Comparison of ENCODE assay signal across 16 cellular contexts in the genomic region with DNA sequence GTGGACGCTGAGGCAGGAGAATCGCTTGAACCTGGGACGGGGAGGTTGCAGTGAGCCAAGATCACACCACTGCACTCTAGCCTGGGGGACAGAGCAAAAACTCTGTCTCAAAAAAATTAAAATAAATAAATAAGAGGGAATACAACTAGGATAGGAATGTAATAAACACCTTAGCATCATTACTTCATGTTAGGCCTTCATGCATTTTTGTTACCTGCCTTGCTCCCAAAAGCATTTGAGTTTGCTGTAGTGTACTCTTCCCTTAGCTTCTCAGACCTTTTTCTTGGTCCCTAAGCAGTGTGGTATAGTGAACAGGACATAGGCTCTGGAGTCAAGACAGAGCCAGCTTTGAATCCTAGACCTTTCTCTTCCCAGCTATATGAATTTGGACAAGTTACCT. TPM values are rescaled to one million over a fixed set of nuclear protein-coding genes. Genes with fewer than 3 reads are reported as not detected.
DNase-seq lines count a peak whose midpoint lies in the region; ATAC-seq, FAIRE-seq and TF ChIP-seq lines count a peak whose summit lies in the region.
"Had no signal": no experiment of that assay in that cellular context is flagged by ENCODE, and none has a peak within 500 bp of the region (broad histone marks: within the 10 kb centered on the region; RNA-seq: fewer than 3 reads in every experiment).

No MANE protein-coding gene starts in this region.

- H3K4me3 Mint-ChIP-seq in neural crest cell = peak overlapping the region; percentile 44
- H3K4me3 Mint-ChIP-seq: CD14-positive monocyte had no signal

- H3K9me3 ChIP-seq in HepG2 (ENCODE audit: low read length) = no peaks in the 10 kb centered on the region
- no peaks in the 10 kb centered on the region for H3K9me3 ChIP-seq in right lobe of liver
- H3K9me3 ChIP-seq in kidney (ENCODE audit: control insufficient read depth in 1 of 2, low read length in 2 of 2) = no peaks in the 10 kb centered on the region
- H3K9me3 ChIP-seq: A549, BLaER1 had no signal

- POLR2A ChIA-PET in HepG2 (lab: Yijun Ruan, JAX) = interaction anchor here (2.8 kb wide), 1 partner anchor 11 kb away, joined by 12 read pairs; a partner anchor contains a TSS

- H3K9ac ChIP-seq in HepG2 (ENCODE audit: insufficient read depth, low read depth, low read length) (no peak overlapping the region), kidney (ENCODE audit: low read length in 2 of 2) (no peak overlapping the region)
- H3K9ac ChIP-seq: BLaER1 had no signal

- FAIRE-seq in HepG2 (lab: Jason Lieb, UNC) (no peak), kidney (lab: Jason Lieb, UNC) (no peak)
- FAIRE-seq: A549 had no signal

- intact Hi-C loops in HepG2 (cut with micrococcal nuclease; ENCODE audit: unreplicated experiment) = no loop called here
- intact Hi-C loops in right lobe of liver (cut with DNase I) = no loop called here
- intact Hi-C loops in kidney (cut with DNase I) = no loop called here

- H3K27ac ChIP-seq in HepG2 (ENCODE audit: extremely low read length, insufficient read depth, low read length) = no peak overlapping the region
- no peak overlapping the region for H3K27ac ChIP-seq in right lobe of liver
- H3K27ac ChIP-seq in kidney (ENCODE audit: low read depth in 2 of 2, low read length in 2 of 2) = no peak overlapping the region
- H3K27ac ChIP-seq: 22Rv1, A549, BLaER1 had no signal

- H3K27me3 ChIP-seq in HepG2 (ENCODE audit: control insufficient read depth in 1 of 2, insufficient read depth in 2 of 2, low read length in 2 of 2) = no peaks in the 10 kb centered on the region
- no peaks in the 10 kb centered on the region for H3K27me3 ChIP-seq in right lobe of liver
- H3K27me3 ChIP-seq: BLaER1 had no signal

- no peak overlapping the region for H3K4me2 ChIP-seq in HepG2 (ENCODE audit: low read depth, low read length)
- H3K4me2 ChIP-seq: A549, BLaER1 had no signal

- in situ Hi-C loops in HepG2 (cut with HindIII; ENCODE audit: extremely low pct_ligation_motif_present, low pct_unique_long_range_greater_than_20kb) = no loop called here

- peaks cover 3% of the 10 kb centered on the region for H3K27me3 Mint-ChIP-seq in neural crest cell (ENCODE audit: low read depth)

- TF ChIP-seq RAD21 in HepG2 (CRISPR knock-in tag; IDR thresholded peaks at IDR 0.05) = no peak

- TF ChIP-seq EP300 in HepG2 (IDR thresholded peaks at IDR 0.05; ENCODE audit: low read depth in 2 of 2, low read length in 2 of 2) (no peak), HepG2 (CRISPR knock-in tag; IDR thresholded peaks at IDR 0.05; ENCODE audit: borderline replicate concordance) (no peak)

- no peak for TF ChIP-seq POLR2A in HepG2 (IDR thresholded peaks at IDR 0.05; ENCODE audit: insufficient read depth in 1 of 2, low read depth in 2 of 2, low read length in 2 of 2)
- TF ChIP-seq POLR2A in right lobe of liver (IDR thresholded peaks at IDR 0.05) = no peak

- no TSS peak for BruUV-seq in HepG2 (replicated peaks; lab: Mats Ljungman, UMichigan)

- H3K9me3 Mint-ChIP-seq in neural crest cell = no peaks in the 10 kb centered on the region
- H3K9me3 Mint-ChIP-seq: CD14-positive monocyte; CD8-positive, alpha-beta T cell had no signal

- peaks cover 32% of the 10 kb centered on the region for H3K4me1 Mint-ChIP-seq in neural crest cell

- no peak for DNase-seq in HepG2 (ENCODE audit: low spot score)
- no peak for DNase-seq in right lobe of liver
- DNase-seq in neural crest cell (ENCODE audit: low read depth, low spot score) = no peak
- no peak for DNase-seq in kidney
- DNase-seq: AML-193; Calu3; CD8-positive, alpha-beta T cell; DMS79 treated with DMSO at 0.1 percent for 48 hours; GF-D8; GOT3; H7 had no signal

- H3K27ac Mint-ChIP-seq in neural crest cell (ENCODE audit: unreplicated experiment) = no peak overlapping the region
- H3K27ac Mint-ChIP-seq: CD8-positive, alpha-beta T cell had no signal

- H3K36me3 ChIP-seq in HepG2 (replicated peaks in 1 of 2; ENCODE audit: control insufficient read depth in 1 of 2, insufficient read depth in 2 of 2, low read length in 2 of 2) (peaks cover 8 to 35% of the 10 kb centered on the region in 2 experiments), right lobe of liver (peaks cover 0 to 33% (median 17%) of the 10 kb centered on the region in 4 donors), kidney (ENCODE audit: control insufficient read depth in 1 of 2, insufficient read depth in 2 of 2, low read length in 2 of 2) (peaks cover 21 to 30% of the 10 kb centered on the region in 2 donors)

- 94% methylated on average over 3 of the region's 3 CpGs for WGBS in HepG2 (ENCODE audit: low lambda C conversion rate)
- 95% methylated on average over 3 of the region's 3 CpGs for WGBS in right lobe of liver (ENCODE audit: insufficient coverage, low coverage, low lambda C conversion rate, missing lambda C conversion rate)

- H3K4me3 ChIP-seq in HepG2 (replicated peaks in 1 of 3; ENCODE audit: insufficient read depth in 1 of 3, low read depth in 2 of 3, low read length in 3 of 3) = no peak overlapping the region
- H3K4me3 ChIP-seq in right lobe of liver = no peak overlapping the region
- no peak overlapping the region for H3K4me3 ChIP-seq in kidney (ENCODE audit: low read length in 2 of 2)
- H3K4me3 ChIP-seq: A549, BLaER1 had no signal

- ATAC-seq in HepG2 (no peak), right lobe of liver (no peak)
- ATAC-seq: A549; CD8-positive, alpha-beta T cell; HCT116 had no signal

- H3K4me1 ChIP-seq in HepG2 (ENCODE audit: insufficient read depth, low read length) = peaks cover 14% of the 10 kb centered on the region; the same call in 1 of the 2 replicates
- no peaks in the 10 kb centered on the region for H3K4me1 ChIP-seq in right lobe of liver
- peaks cover 0 to 2% of the 10 kb centered on the region in 2 donors for H3K4me1 ChIP-seq in kidney (ENCODE audit: control insufficient read depth in 1 of 2, insufficient read depth in 1 of 2, low read depth in 1 of 2, low read length in 2 of 2)

- peaks cover 3% of the 10 kb centered on the region for H3K36me3 Mint-ChIP-seq in neural crest cell (ENCODE audit: low read depth)

- H4K20me1 ChIP-seq in HepG2 (ENCODE audit: insufficient read depth, low read length) = no peaks in the 10 kb centered on the region

- H2AFZ ChIP-seq in HepG2 (ENCODE audit: low read length) = no peak overlapping the region

- CTCF ChIA-PET in HepG2 (lab: Yijun Ruan, JAX; ENCODE audit: low intra/inter-chr PET ratio, low total read pairs) = no interaction called here

- H3K79me2 ChIP-seq in HepG2 (ENCODE audit: insufficient read depth, low read length) = no peaks in the 10 kb centered on the region

- TF ChIP-seq CTCF in HepG2 (CRISPR knock-in tag; IDR thresholded peaks at IDR 0.05) (no peak), right lobe of liver (IDR thresholded peaks at IDR 0.05) (no peak), neural crest cell (conservative IDR thresholded peaks at IDR 0.05) (no peak), kidney (IDR thresholded peaks at IDR 0.05; ENCODE audit: borderline replicate concordance, extremely low read depth, insufficient read depth) (no peak)

RNA-seq across cellular contexts. Expression of a gene that starts 2.8 kb away (rescaled TPM):
- total RNA-seq in HepG2 (2016; rRNA removed; fragmentation: Illumina TruSeq; extraction: Trizol) (0.60 and 0.86 TPM in 2 replicates), right lobe of liver (1 to 10 TPM in 5 of 6 experiments, under 1 TPM in 1; 0.40 to 4.9 (median 1.7) TPM), neural crest cell (10.5 and 11.5 TPM in 2 replicates), kidney (22.0 TPM)
- 0.71 and 1.1 TPM in 2 replicates for total RNA-seq in HepG2 (2016; cell fraction: cytosol; rRNA removed; fragmentation: Illumina TruSeq; extraction: Trizol; ENCODE audit: low read depth)
- total RNA-seq in HepG2 (2016; cell fraction: insoluble cytoplasmic fraction; rRNA removed; fragmentation: Illumina TruSeq; extraction: Trizol) = 1.0 and 1.6 TPM in 2 replicates
- 0.72 and 1.4 TPM in 2 replicates for total RNA-seq in HepG2 (2016; cell fraction: membrane; rRNA removed; fragmentation: Illumina TruSeq; extraction: Trizol)
- total RNA-seq in HepG2 (2016; cell fraction: nucleus; rRNA removed; fragmentation: Illumina TruSeq; extraction: Trizol) = 0.34 and 1.4 TPM in 2 replicates
- polyA plus RNA-seq in HepG2 (2011; rRNA removed) (0.84 and 0.85 TPM in 2 replicates), kidney (ENCODE audit: insufficient read depth, low read depth, low replicate concordance) (27.8 TPM)
- 0.46 and 0.48 TPM in 2 replicates for polyA plus RNA-seq in HepG2 (2011; cell fraction: cytosol; rRNA removed)
- 0.23 and 0.93 TPM in 2 replicates for polyA plus RNA-seq in HepG2 (2011; cell fraction: nucleus; rRNA removed)
- polyA plus RNA-seq in HepG2 (2012) = 1.3 TPM in 2 replicates
- 0.35 and 0.55 TPM in 2 replicates for polyA plus RNA-seq in HepG2 (2016; cell fraction: cytosol; fragmentation: Illumina TruSeq; extraction: Trizol; ENCODE audit: low read depth)
- 0.72 and 0.93 TPM in 2 replicates for polyA plus RNA-seq in HepG2 (2016; cell fraction: insoluble cytoplasmic fraction; fragmentation: Illumina TruSeq; extraction: Trizol; ENCODE audit: low read depth)
- polyA plus RNA-seq in HepG2 (2016; cell fraction: membrane; fragmentation: Illumina TruSeq; extraction: Trizol; ENCODE audit: low read depth) = 0.69 and 1.2 TPM in 2 replicates
- 1.1 and 1.4 TPM in 2 replicates for polyA plus RNA-seq in HepG2 (2016; cell fraction: nucleus; fragmentation: Illumina TruSeq; extraction: Trizol; ENCODE audit: insufficient read depth, low read depth)
- 0.56 and 3.7 TPM in 2 replicates for polyA minus RNA-seq in HepG2 (2011; rRNA and poly(A)+ RNA removed; ENCODE audit: low replicate concordance)
- polyA minus RNA-seq in HepG2 (2011; cell fraction: cytosol; rRNA and poly(A)+ RNA removed) = 0.62 TPM in 1 of 2 replicates, not detected in the other
- polyA minus RNA-seq in HepG2 (2011; cell fraction: nucleus; rRNA and poly(A)+ RNA removed) = 1.4 and 2.0 TPM in 2 replicates

RNA-seq across cellular contexts. Expression of a gene that starts 11.1 kb away (rescaled TPM):
- total RNA-seq in HepG2 (2016; rRNA removed; fragmentation: Illumina TruSeq; extraction: Trizol) (113 and 137 TPM in 2 replicates), right lobe of liver (10 to 100 TPM; 44.9 to 63.6 (median 55.1) TPM), neural crest cell (89.8 and 97.3 TPM in 2 replicates), kidney (48.1 TPM)
- 206 and 254 TPM in 2 replicates for total RNA-seq in HepG2 (2016; cell fraction: cytosol; rRNA removed; fragmentation: Illumina TruSeq; extraction: Trizol; ENCODE audit: low read depth)
- total RNA-seq in HepG2 (2016; cell fraction: insoluble cytoplasmic fraction; rRNA removed; fragmentation: Illumina TruSeq; extraction: Trizol) = 122 and 135 TPM in 2 replicates
- 170 and 207 TPM in 2 replicates for total RNA-seq in HepG2 (2016; cell fraction: membrane; rRNA removed; fragmentation: Illumina TruSeq; extraction: Trizol)
- 55.2 and 55.8 TPM in 2 replicates for total RNA-seq in HepG2 (2016; cell fraction: nucleus; rRNA removed; fragmentation: Illumina TruSeq; extraction: Trizol)
- polyA plus RNA-seq in HepG2 (2011; rRNA removed) (53.3 and 59.0 TPM in 2 replicates), kidney (ENCODE audit: insufficient read depth, low read depth, low replicate concordance) (160 TPM)
- polyA plus RNA-seq in HepG2 (2011; cell fraction: cytosol; rRNA removed) = 63.3 and 64.9 TPM in 2 replicates
- 32.6 and 45.2 TPM in 2 replicates for polyA plus RNA-seq in HepG2 (2011; cell fraction: nucleus; rRNA removed)
- polyA plus RNA-seq in HepG2 (2012) = 46.7 and 60.7 TPM in 2 replicates
- 258 and 349 TPM in 2 replicates for polyA plus RNA-seq in HepG2 (2016; cell fraction: cytosol; fragmentation: Illumina TruSeq; extraction: Trizol; ENCODE audit: low read depth)
- polyA plus RNA-seq in HepG2 (2016; cell fraction: insoluble cytoplasmic fraction; fragmentation: Illumina TruSeq; extraction: Trizol; ENCODE audit: low read depth) = 167 TPM in 2 replicates
- 198 and 246 TPM in 2 replicates for polyA plus RNA-seq in HepG2 (2016; cell fraction: membrane; fragmentation: Illumina TruSeq; extraction: Trizol; ENCODE audit: low read depth)
- 109 and 110 TPM in 2 replicates for polyA plus RNA-seq in HepG2 (2016; cell fraction: nucleus; fragmentation: Illumina TruSeq; extraction: Trizol; ENCODE audit: insufficient read depth, low read depth)
- 12.8 and 22.8 TPM in 2 replicates for polyA minus RNA-seq in HepG2 (2011; rRNA and poly(A)+ RNA removed; ENCODE audit: low replicate concordance)
- 16.6 and 17.9 TPM in 2 replicates for polyA minus RNA-seq in HepG2 (2011; cell fraction: cytosol; rRNA and poly(A)+ RNA removed)
- polyA minus RNA-seq in HepG2 (2011; cell fraction: nucleus; rRNA and poly(A)+ RNA removed) = 21.8 and 27.1 TPM in 2 replicates

RNA-seq across cellular contexts. Expression of a gene that starts 29.7 kb away (rescaled TPM):
- total RNA-seq in HepG2 (2016; rRNA removed; fragmentation: Illumina TruSeq; extraction: Trizol) (3.5 and 11.9 TPM in 2 replicates), right lobe of liver (10 to 100 TPM in 3 of 6 experiments, 1 to 10 TPM in 3; 4.1 to 14.0 (median 9.5) TPM), neural crest cell (not detected in 2 replicates), kidney (13.3 TPM)
- total RNA-seq in HepG2 (2016; cell fraction: cytosol; rRNA removed; fragmentation: Illumina TruSeq; extraction: Trizol; ENCODE audit: low read depth) = 2.8 and 3.1 TPM in 2 replicates
- total RNA-seq in HepG2 (2016; cell fraction: insoluble cytoplasmic fraction; rRNA removed; fragmentation: Illumina TruSeq; extraction: Trizol) = 3.2 and 11.8 TPM in 2 replicates
- total RNA-seq in HepG2 (2016; cell fraction: membrane; rRNA removed; fragmentation: Illumina TruSeq; extraction: Trizol) = 5.6 and 6.3 TPM in 2 replicates
- total RNA-seq in HepG2 (2016; cell fraction: nucleus; rRNA removed; fragmentation: Illumina TruSeq; extraction: Trizol) = 17.4 and 18.5 TPM in 2 replicates
- polyA plus RNA-seq in HepG2 (2011; rRNA removed) (28.8 and 45.4 TPM in 2 replicates), kidney (ENCODE audit: insufficient read depth, low read depth, low replicate concordance) (1.4 TPM)
- polyA plus RNA-seq in HepG2 (2011; cell fraction: cytosol; rRNA removed) = 14.7 and 16.4 TPM in 2 replicates
- polyA plus RNA-seq in HepG2 (2011; cell fraction: nucleus; rRNA removed) = 91.0 and 108 TPM in 2 replicates
- 30.0 and 40.7 TPM in 2 replicates for polyA plus RNA-seq in HepG2 (2012)
- polyA plus RNA-seq in HepG2 (2016; cell fraction: cytosol; fragmentation: Illumina TruSeq; extraction: Trizol; ENCODE audit: low read depth) = 2.0 and 2.5 TPM in 2 replicates
- 5.0 and 5.6 TPM in 2 replicates for polyA plus RNA-seq in HepG2 (2016; cell fraction: insoluble cytoplasmic fraction; fragmentation: Illumina TruSeq; extraction: Trizol; ENCODE audit: low read depth)
- 5.1 and 5.2 TPM in 2 replicates for polyA plus RNA-seq in HepG2 (2016; cell fraction: membrane; fragmentation: Illumina TruSeq; extraction: Trizol; ENCODE audit: low read depth)
- polyA plus RNA-seq in HepG2 (2016; cell fraction: nucleus; fragmentation: Illumina TruSeq; extraction: Trizol; ENCODE audit: insufficient read depth, low read depth) = 40.8 and 46.3 TPM in 2 replicates
- 1.5 and 20.2 TPM in 2 replicates for polyA minus RNA-seq in HepG2 (2011; rRNA and poly(A)+ RNA removed; ENCODE audit: low replicate concordance)
- polyA minus RNA-seq in HepG2 (2011; cell fraction: cytosol; rRNA and poly(A)+ RNA removed) = 6.9 and 10.3 TPM in 2 replicates
- polyA minus RNA-seq in HepG2 (2011; cell fraction: nucleus; rRNA and poly(A)+ RNA removed) = 28.3 and 40.9 TPM in 2 replicates
- total RNA-seq: Calu3 had no signal
- polyA plus RNA-seq: A549 had no signal

RNA-seq across cellular contexts. Expression of a gene that starts 55.3 kb away (rescaled TPM):
- total RNA-seq in HepG2 (2016; rRNA removed; fragmentation: Illumina TruSeq; extraction: Trizol) (14.0 and 17.0 TPM in 2 replicates), right lobe of liver (10 to 100 TPM; 15.2 to 42.0 (median 22.3) TPM), neural crest cell (48.1 and 48.4 TPM in 2 replicates), kidney (29.5 TPM)
- total RNA-seq in HepG2 (2016; cell fraction: cytosol; rRNA removed; fragmentation: Illumina TruSeq; extraction: Trizol; ENCODE audit: low read depth) = 56.5 and 60.8 TPM in 2 replicates
- 14.8 TPM in 2 replicates for total RNA-seq in HepG2 (2016; cell fraction: insoluble cytoplasmic fraction; rRNA removed; fragmentation: Illumina TruSeq; extraction: Trizol)
- 50.9 and 52.1 TPM in 2 replicates for total RNA-seq in HepG2 (2016; cell fraction: membrane; rRNA removed; fragmentation: Illumina TruSeq; extraction: Trizol)
- total RNA-seq in HepG2 (2016; cell fraction: nucleus; rRNA removed; fragmentation: Illumina TruSeq; extraction: Trizol) = 6.1 and 9.2 TPM in 2 replicates
- polyA plus RNA-seq in HepG2 (2011; rRNA removed) (52.0 and 61.6 TPM in 2 replicates), kidney (ENCODE audit: insufficient read depth, low read depth, low replicate concordance) (91.6 TPM)
- 52.4 and 63.1 TPM in 2 replicates for polyA plus RNA-seq in HepG2 (2011; cell fraction: cytosol; rRNA removed)
- 18.3 and 21.3 TPM in 2 replicates for polyA plus RNA-seq in HepG2 (2011; cell fraction: nucleus; rRNA removed)
- 22.5 and 35.0 TPM in 2 replicates for polyA plus RNA-seq in HepG2 (2012)
- polyA plus RNA-seq in HepG2 (2016; cell fraction: cytosol; fragmentation: Illumina TruSeq; extraction: Trizol; ENCODE audit: low read depth) = 247 and 272 TPM in 2 replicates
- polyA plus RNA-seq in HepG2 (2016; cell fraction: insoluble cytoplasmic fraction; fragmentation: Illumina TruSeq; extraction: Trizol; ENCODE audit: low read depth) = 57.9 and 60.5 TPM in 2 replicates
- 158 and 176 TPM in 2 replicates for polyA plus RNA-seq in HepG2 (2016; cell fraction: membrane; fragmentation: Illumina TruSeq; extraction: Trizol; ENCODE audit: low read depth)
- 38.1 and 40.1 TPM in 2 replicates for polyA plus RNA-seq in HepG2 (2016; cell fraction: nucleus; fragmentation: Illumina TruSeq; extraction: Trizol; ENCODE audit: insufficient read depth, low read depth)
- 38.9 and 99.2 TPM in 2 replicates for polyA minus RNA-seq in HepG2 (2011; rRNA and poly(A)+ RNA removed; ENCODE audit: low replicate concordance)
- polyA minus RNA-seq in HepG2 (2011; cell fraction: cytosol; rRNA and poly(A)+ RNA removed) = 11.0 and 14.3 TPM in 2 replicates
- 9.0 and 11.3 TPM in 2 replicates for polyA minus RNA-seq in HepG2 (2011; cell fraction: nucleus; rRNA and poly(A)+ RNA removed)
